Comparison of ENCODE assay signal across 8 cellular contexts in the genomic region with DNA sequence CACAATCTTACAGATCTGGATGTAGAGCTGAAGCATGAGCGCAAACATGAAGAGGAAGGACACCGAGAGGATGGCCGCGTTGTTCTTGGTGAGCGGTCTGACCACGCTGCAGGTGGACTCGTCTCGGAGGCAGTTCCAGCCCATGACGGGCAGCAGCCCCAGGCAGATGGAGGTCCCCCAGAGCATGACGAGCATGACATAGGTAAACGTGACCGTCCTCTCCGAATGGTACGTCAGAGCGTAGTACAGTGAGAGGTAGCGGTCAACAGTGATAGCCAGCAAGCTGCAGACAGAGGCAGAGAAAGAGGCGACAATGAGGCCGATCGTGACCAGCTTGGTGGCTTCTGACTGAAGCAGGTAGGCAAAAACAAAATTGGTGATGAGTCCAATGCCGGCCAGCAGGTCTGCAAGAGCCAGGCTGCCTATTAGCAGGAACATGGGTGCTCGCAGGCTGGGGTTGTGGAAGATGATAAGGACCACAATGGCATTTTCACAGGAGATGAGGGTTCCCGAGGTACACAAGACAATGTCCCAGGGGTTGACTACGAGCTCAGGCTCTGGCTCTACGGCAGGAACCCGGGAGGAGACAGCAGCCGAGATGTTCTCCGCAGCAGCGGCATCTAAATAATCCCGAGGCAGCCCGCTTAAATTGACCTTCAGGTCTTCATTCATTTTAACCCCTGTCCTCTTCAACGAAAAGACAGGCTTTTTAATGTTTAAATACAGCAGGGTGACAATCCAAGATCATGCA. TPM values are rescaled to one million over a fixed set of nuclear protein-coding genes. Genes with fewer than 3 reads are reported as not detected.
A peak's percentile ranks its signal among the peaks of the same experiment; 100 is the strongest.
DNase-seq lines count a peak whose midpoint lies in the region; ATAC-seq and TF ChIP-seq lines count a peak whose summit lies in the region.

No MANE protein-coding gene starts in this region.

- no peaks in the 10 kb centered on the region for H3K9me3 ChIP-seq in CD8-positive, alpha-beta T cell (ENCODE audit: low read length)
- H3K9me3 ChIP-seq in neural progenitor cell (ENCODE audit: low read depth): no peaks in the 10 kb centered on the region

- H3K9ac ChIP-seq in neural progenitor cell: no peak overlapping the region

- H3K9me3 Mint-ChIP-seq in CD8-positive, alpha-beta T cell: no peaks in the 10 kb centered on the region
- H3K9me3 Mint-ChIP-seq in neural progenitor cell: peaks cover 10% of the 10 kb centered on the region

- CTCF ChIA-PET in CD8-positive, alpha-beta T cell (lab: Charles Lee): no interaction called here

- peaks cover 21% of the 10 kb centered on the region for H3K4me1 Mint-ChIP-seq in CD8-positive, alpha-beta T cell (ENCODE audit: low read depth)
- peaks cover 7% of the 10 kb centered on the region for H3K4me1 Mint-ChIP-seq in neural progenitor cell

- POLR2A ChIA-PET in CD8-positive, alpha-beta T cell (lab: Charles Lee): no interaction called here

- H3K27me3 ChIP-seq in CD8-positive, alpha-beta T cell (ENCODE audit: insufficient read depth, low read length): peaks cover 8% of the 10 kb centered on the region
- peaks cover 90% of the 10 kb centered on the region for H3K27me3 ChIP-seq in neural progenitor cell

- peaks cover 5% of the 10 kb centered on the region for H3K4me1 ChIP-seq in CD8-positive, alpha-beta T cell (ENCODE audit: insufficient read depth, low read length)
- peaks cover 13% of the 10 kb centered on the region for H3K4me1 ChIP-seq in neural progenitor cell

- no peak for ATAC-seq in CD8-positive, alpha-beta T cell
- ATAC-seq in HG02678 (IDR thresholded peaks at IDR 0.05; ENCODE audit: unreplicated experiment) (no peak), GM19324 (IDR thresholded peaks at IDR 0.05; ENCODE audit: low FRiP score, unreplicated experiment) (no peak)

- no peaks in the 10 kb centered on the region for H3F3A ChIP-seq in neural progenitor cell (ENCODE audit: low read depth)

- H3K36me3 ChIP-seq in CD8-positive, alpha-beta T cell (ENCODE audit: insufficient read depth, low read length): no peaks in the 10 kb centered on the region
- H3K36me3 ChIP-seq in neural progenitor cell: no peaks in the 10 kb centered on the region

- peak overlapping the region; percentile 100 for H3K4me2 ChIP-seq in neural progenitor cell

- peaks cover 19% of the 10 kb centered on the region for H4K20me1 ChIP-seq in neural progenitor cell (ENCODE audit: low read depth)

- TF ChIP-seq CTCF in CD8-positive, alpha-beta T cell (IDR thresholded peaks at IDR 0.05): no peak
- TF ChIP-seq CTCF in coronary artery (IDR thresholded peaks at IDR 0.05) (no peak), neural progenitor cell (IDR thresholded peaks at IDR 0.05) (no peak)

- in situ Hi-C loops in KBM-7 (cut with MboI; ENCODE audit: low pct_unique_long_range_greater_than_20kb, low sequenced_read_pairs): no loop called here

- H3K27me3 Mint-ChIP-seq in CD8-positive, alpha-beta T cell (ENCODE audit: low read depth): peaks cover 62% of the 10 kb centered on the region
- H3K27me3 Mint-ChIP-seq in neural progenitor cell (ENCODE audit: insufficient read depth, low read depth): peaks cover 55% of the 10 kb centered on the region

- H3K36me3 Mint-ChIP-seq in CD8-positive, alpha-beta T cell: no peaks in the 10 kb centered on the region
- no peaks in the 10 kb centered on the region for H3K36me3 Mint-ChIP-seq in neural progenitor cell

- peak overlapping the region; percentile 43 for H3K4me3 ChIP-seq in CD8-positive, alpha-beta T cell (ENCODE audit: low read depth, low read length)
- H3K4me3 ChIP-seq in coronary artery: peak overlapping the region; percentile 70
- H3K4me3 ChIP-seq in neural progenitor cell: peak overlapping the region; percentile 67

- DNase-seq in CD8-positive, alpha-beta T cell: no peak
- DNase-seq in NCI-H2227 (lab: John Stamatoyannopoulos, UW; ENCODE audit: unreplicated experiment) (peak; percentile 48), coronary artery (ENCODE audit: low spot score) (no peak), neural progenitor cell (ENCODE audit: low spot score) (peak; percentile 31), KBM-7 (no peak), medulla oblongata (ENCODE audit: extremely low spot score) (no peak)

- intact Hi-C loops in CD8-positive, alpha-beta T cell (cut with DNase I, micrococcal nuclease): no loop called here

- H3K4me3 Mint-ChIP-seq in CD8-positive, alpha-beta T cell: peak overlapping the region; percentile 74
- peak overlapping the region; percentile 84 for H3K4me3 Mint-ChIP-seq in neural progenitor cell

- no peak overlapping the region for H3K27ac Mint-ChIP-seq in CD8-positive, alpha-beta T cell
- H3K27ac Mint-ChIP-seq in neural progenitor cell: no peak overlapping the region

- H3K27ac ChIP-seq in CD8-positive, alpha-beta T cell (ENCODE audit: low read depth, low read length): no peak overlapping the region
- H3K27ac ChIP-seq in coronary artery (no peak overlapping the region), neural progenitor cell (no peak overlapping the region)

- no peak overlapping the region for H2AFZ ChIP-seq in neural progenitor cell (replicated peaks)

- H3K79me2 ChIP-seq in neural progenitor cell (ENCODE audit: low read depth): no peaks in the 10 kb centered on the region

RNA-seq across cellular contexts. Expression of a gene that starts 1.3 kb away (rescaled TPM):
- total RNA-seq in CD8-positive, alpha-beta T cell: not detected
- total RNA-seq in neural progenitor cell (ENCODE audit: low replicate concordance): not detected in 2 replicates

Comparison
In these comparisons a context has a peak if more than half of its experiments do, and no peak if none do; other contexts are left out.
1. DNase-seq: peak in NCI-H2227 (single experiment) and neural progenitor cell (single experiment); none in CD8-positive, alpha-beta T cell (0 of 7), coronary artery (single experiment), KBM-7 (single experiment) and medulla oblongata (single experiment).
2. Peak in every context shown above with its lines, with median percentiles within 50 percentile points of each other: H3K4me3 ChIP-seq.